In genomic region chr17:45789874-45790273, GRCh38 we compare ENCODE assay signal across 18 cellular contexts. TPM values are rescaled to one million over a fixed set of nuclear protein-coding genes. Genes with fewer than 3 reads are reported as not detected.
DNase-seq lines count a peak whose midpoint lies in the region; ATAC-seq and TF ChIP-seq lines count a peak whose summit lies in the region.
"Had no signal": no experiment of that assay in that cellular context is flagged by ENCODE, and none has a peak within 500 bp of the region (broad histone marks: within the 10 kb centered on the region; RNA-seq: fewer than 3 reads in every experiment).

No MANE protein-coding gene starts in this region.

- no peak for TF ChIP-seq CTCF in gastroesophageal sphincter (IDR thresholded peaks at IDR 0.05)

- peaks cover 7 to 27% (median 21%) of the 10 kb centered on the region in 10 experiments for H3K4me1 ChIP-seq in BLaER1 treated with 17β-estradiol and CSF1 and Interleukin-3, amounts not matched to agents 10 nM and 100 nM
- H3K4me1 ChIP-seq in gastroesophageal sphincter, result peaks cover 0 to 7% (median 6%) of the 10 kb centered on the region in 3 donors

- H3K27ac Mint-ChIP-seq in naive B cell, result peak overlapping the region in 1 of 6 donors; percentile 10
- H3K27ac Mint-ChIP-seq: H9 had no signal

- H4K20me1 ChIP-seq in BLaER1 treated with 17β-estradiol and CSF1 and Interleukin-3, amounts not matched to agents 10 nM and 100 nM, result peaks cover 0 to 51% (median 8%) of the 10 kb centered on the region in 11 experiments; a peak in 15 of 22 replicates

- TF ChIP-seq EP300 in gastroesophageal sphincter (IDR thresholded peaks at IDR 0.05), result no peak

- no peak overlapping the region for H3K9ac ChIP-seq in BLaER1 treated with 17β-estradiol and CSF1 and Interleukin-3, amounts not matched to agents 10 nM and 100 nM

- no peaks in the 10 kb centered on the region for H3K36me3 ChIP-seq in BLaER1 treated with 17β-estradiol and CSF1 and Interleukin-3, amounts not matched to agents 10 nM and 100 nM
- H3K36me3 ChIP-seq in gastroesophageal sphincter, result no peaks in the 10 kb centered on the region
- H3K36me3 ChIP-seq: SJSA1 had no signal

- no peaks in the 10 kb centered on the region for H3K9me3 Mint-ChIP-seq in naive B cell
- H3K9me3 Mint-ChIP-seq: H9 had no signal

- H3K27me3 Mint-ChIP-seq in naive B cell, result peaks cover 54 to 91% (median 80%) of the 10 kb centered on the region in 3 donors

- H3K9me3 ChIP-seq in BLaER1 treated with 17β-estradiol and CSF1 and Interleukin-3, amounts not matched to agents 10 nM and 100 nM (replicated peaks in 1 of 11), result no peaks in the 10 kb centered on the region
- H3K9me3 ChIP-seq in gastroesophageal sphincter, result no peaks in the 10 kb centered on the region

- no peak overlapping the region for H3K27ac ChIP-seq in BLaER1 treated with 17β-estradiol and CSF1 and Interleukin-3, amounts not matched to agents 10 nM and 100 nM
- H3K27ac ChIP-seq in gastroesophageal sphincter, result no peak overlapping the region
- H3K27ac ChIP-seq: C4-2B, PC-9, RWPE1, SJSA1 had no signal

- no peak overlapping the region for H3K4me3 ChIP-seq in BLaER1 treated with 17β-estradiol and CSF1 and Interleukin-3, amounts not matched to agents 10 nM and 100 nM
- no peak overlapping the region for H3K4me3 ChIP-seq in gastroesophageal sphincter
- H3K4me3 ChIP-seq: PC-9, SJSA1 had no signal

- peaks cover 31 to 54% (median 42%) of the 10 kb centered on the region in 11 experiments for H3K27me3 ChIP-seq in BLaER1 treated with 17β-estradiol and CSF1 and Interleukin-3, amounts not matched to agents 10 nM and 100 nM
- H3K27me3 ChIP-seq in gastroesophageal sphincter, result peaks cover 91% of the 10 kb centered on the region

- ATAC-seq in naive B cell (ENCODE audit: low read depth in 2 of 2) (peak; percentile 37 to 41), gastroesophageal sphincter (no peak)

- WGBS in gastroesophageal sphincter (ENCODE audit: low coverage in 1 of 2), 2 donors, result 63 to 70% methylated on average over 2 to 3 of the region's 3 CpGs

- H3K36me3 Mint-ChIP-seq in naive B cell, result no peaks in the 10 kb centered on the region

- H3K4me1 Mint-ChIP-seq in naive B cell, result peaks cover 0 to 8% (median 7%) of the 10 kb centered on the region in 3 donors

- no peak overlapping the region for H3K4me3 Mint-ChIP-seq in naive B cell
- H3K4me3 Mint-ChIP-seq: H9 had no signal

- DNase-seq in DMS153 treated with DMSO at 0.1 percent for 48 hours (lab: John Stamatoyannopoulos, UW; ENCODE audit: unreplicated experiment), result peak; percentile 34
- DNase-seq in NCI-H524 treated with DMSO at 0.1 percent for 48 hours (lab: John Stamatoyannopoulos, UW), result peak; percentile 69
- no peak for DNase-seq in naive B cell
- no peak for DNase-seq in mesenteric fat pad (ENCODE audit: low spot score)
- DNase-seq in NCI-H510A treated with DMSO at 0.1 percent for 48 hours (lab: John Stamatoyannopoulos, UW), result no peak
- DNase-seq: H9, KG1, NCI-H1436, NCI-H2029 treated with DMSO at 0.1 percent for 48 hours, NCI-H2227 treated with DMSO at 0.1 percent for 48 hours, NCI-H526 treated with DMSO at 0.1 percent for 48 hours, PC-9, T-helper 2 cell had no signal

- TF ChIP-seq POLR2A in gastroesophageal sphincter (IDR thresholded peaks at IDR 0.05), result no peak

- H3K4me2 ChIP-seq in BLaER1 treated with 17β-estradiol and CSF1 and Interleukin-3, amounts not matched to agents 10 nM and 100 nM, result peak overlapping the region; percentile 8 to 62 (median 43); a peak in 17 of 22 replicates
- H3K4me2 ChIP-seq: PC-9 had no signal

RNA-seq across cellular contexts. Expression of gene CRHR1, which starts 5.8 kb away (rescaled TPM):
- not detected for polyA plus RNA-seq in naive B cell (ENCODE audit: low read depth in 6 of 6)
- total RNA-seq in gastroesophageal sphincter, result under 1 TPM in 3 of 4 donors, not detected in 1; 0.10 to 0.54 (median 0.35) TPM
- not detected for total RNA-seq in mesenteric fat pad
- total RNA-seq: PC-9, SJSA1 had no signal

RNA-seq across cellular contexts. Expression of gene SPPL2C, which starts 54.8 kb away (rescaled TPM):
- not detected for polyA plus RNA-seq in naive B cell (ENCODE audit: low read depth in 6 of 6)
- total RNA-seq in gastroesophageal sphincter, result not detected
- not detected for total RNA-seq in mesenteric fat pad
- total RNA-seq: H9, PC-9, SJSA1 had no signal

Comparison
In these comparisons a context has a peak if more than half of its experiments do, and no peak if none do; other contexts are left out.
1. DNase-seq: peak in DMS153 treated with DMSO at 0.1 percent for 48 hours (single experiment) and NCI-H524 treated with DMSO at 0.1 percent for 48 hours (single experiment); none in naive B cell (single experiment), mesenteric fat pad (single experiment) and NCI-H510A treated with DMSO at 0.1 percent for 48 hours (single experiment).